Comparison of ENCODE assay signal across 9 cellular contexts in genomic region chr7:128131115-128131514, GRCh38.
"Had no signal": no experiment of that assay in that cellular context is flagged by ENCODE, and none has a peak within 500 bp of the region (broad histone marks: within the 10 kb centered on the region; RNA-seq: fewer than 3 reads in every experiment).

No MANE protein-coding gene starts in this region.

- DNase-seq: GM23248, GOT3, H7, HFFc6, IMR-90, KBM-7 had no signal

- H2AFZ ChIP-seq: GM23248 had no signal

- H3K9me3 Mint-ChIP-seq: HFFc6 had no signal

- H3K4me3 Mint-ChIP-seq: HFFc6 had no signal

- H3K9ac ChIP-seq: GM23248 had no signal

- H3K27ac Mint-ChIP-seq: HFFc6 had no signal

- FAIRE-seq: HTR-8/SVneo had no signal

- H3K27ac ChIP-seq: GM23248 had no signal

- H3K4me3 ChIP-seq: GM23248, HAP-1 had no signal

- ATAC-seq: HCT116 had no signal

- H3K9me3 ChIP-seq: HAP-1 had no signal

- H3K36me3 ChIP-seq: HAP-1 had no signal
